Comparison of ENCODE assay signal across 23 cellular contexts in genomic region chr6:160979063-160979708, GRCh38. TPM values are rescaled to one million over a fixed set of nuclear protein-coding genes. Genes with fewer than 3 reads are reported as not detected.
A peak's percentile ranks its signal among the peaks of the same experiment; 100 is the strongest.
DNase-seq lines count a peak whose midpoint lies in the region; ATAC-seq, FAIRE-seq and TF ChIP-seq lines count a peak whose summit lies in the region.
"Had no signal": no experiment of that assay in that cellular context is flagged by ENCODE, and none has a peak within 500 bp of the region (broad histone marks: within the 10 kb centered on the region; RNA-seq: fewer than 3 reads in every experiment).

No MANE protein-coding gene starts in this region.

- no peaks in the 10 kb centered on the region for H3K79me2 ChIP-seq in K562 (ENCODE audit: control insufficient read depth, insufficient read depth, low read length)

- intact Hi-C loops in right cardiac atrium (cut with DNase I): no loop called here
- intact Hi-C loops in heart right ventricle (cut with DNase I): no loop called here
- intact Hi-C loops in K562 (cut with micrococcal nuclease): no loop called here
- intact Hi-C loops in left lung (cut with DNase I): no loop called here

- POLR2A ChIA-PET in K562 (lab: Yijun Ruan, JAX): no interaction called here

- H3K4me2 ChIP-seq in K562 (ENCODE audit: insufficient read depth, low read length): no peak overlapping the region

- H2AFZ ChIP-seq in K562 (ENCODE audit: low read depth, low read length): no peak overlapping the region

- no peaks in the 10 kb centered on the region for H3K9me1 ChIP-seq in K562 (ENCODE audit: control insufficient read depth, insufficient read depth, low read length)

- H3K9ac ChIP-seq in K562 (ENCODE audit: insufficient read depth in 1 of 2, low read depth in 2 of 2, low read length in 2 of 2): no peak overlapping the region

- in situ Hi-C loops in K562 (cut with MboI): no loop called here

- no peak for TF ChIP-seq EP300 in K562 (IDR thresholded peaks at IDR 0.05; ENCODE audit: low read length)

- no peak for TF ChIP-seq RAD21 in K562 (CRISPR knock-in tag; conservative IDR thresholded peaks at IDR 0.05 in 1 of 2, IDR thresholded peaks at IDR 0.05 in 1 of 2)

- H3K4me1 ChIP-seq in right cardiac atrium (ENCODE audit: control insufficient read depth, insufficient read depth, low read length) (no peaks in the 10 kb centered on the region), heart right ventricle (peaks cover 0 to 21% (median 12%) of the 10 kb centered on the region in 9 donors), K562 (replicated peaks in 1 of 2; ENCODE audit: control insufficient read depth in 2 of 2, insufficient read depth in 2 of 2, low read length in 2 of 2) (peaks cover 0 to 6% of the 10 kb centered on the region in 2 experiments; a peak in 3 of 5 replicates), left lung (no peaks in the 10 kb centered on the region)

- DNase-seq in right cardiac atrium (no peak), heart right ventricle (no peak), K562 (ENCODE audit: extremely low read depth in 1 of 4, low spot score in 3 of 4) (no peak), left lung (no peak), NCI-H1092 treated with DMSO at 0.1 percent for 48 hours (lab: John Stamatoyannopoulos, UW) (no peak), ureter (ENCODE audit: low spot score) (no peak)
- DNase-seq: ACHN; activated CD4-positive, alpha-beta T cell treated with anti-CD3 and anti-CD28 coated beads, Interleukin-2, amount 10 ng/mL, durations not matched to agents 7 days and 5 days; activated naive CD4-positive, alpha-beta T cell treated with anti-CD3 and anti-CD28 coated beads, Interleukin-2, amount 50 U/mL, for 16 hours; brain microvascular endothelial cell; COR-L47; dorsolateral prefrontal cortex; foreskin melanocyte; GDM1; GOT3; NCI-H2081; NCI-H510A treated with DMSO at 0.1 percent for 48 hours; spleen; trophoblast cell had no signal

- H3K27ac ChIP-seq in right cardiac atrium (ENCODE audit: low read length): no peak overlapping the region
- H3K27ac ChIP-seq in heart right ventricle: no peak overlapping the region
- H3K27ac ChIP-seq in K562 (ENCODE audit: extremely low read depth, low read depth, low read length): no peak overlapping the region
- no peak overlapping the region for H3K27ac ChIP-seq in left lung
- H3K27ac ChIP-seq: brain microvascular endothelial cell, dorsolateral prefrontal cortex, spleen had no signal

- peak; percentile 29 to 59 for ATAC-seq in right cardiac atrium
- ATAC-seq in heart right ventricle: no peak
- ATAC-seq in K562: peak; percentile 38; the same call in 1 of the 3 replicates
- ATAC-seq in left lung: peak; percentile 66
- ATAC-seq in HG02981 (IDR thresholded peaks at IDR 0.05; ENCODE audit: unreplicated experiment): no peak
- ATAC-seq in HG02678 (IDR thresholded peaks at IDR 0.05; ENCODE audit: unreplicated experiment): no peak
- ATAC-seq: left lobe of liver; stimulated activated effector memory CD8-positive, alpha-beta T cell treated with anti-CD3 and anti-CD28 coated beads, Interleukin-12 subunit alpha, Interleukin-12 subunit beta, amount 100 ng/mL, for 72 hours had no signal

- TF ChIP-seq POLR2A in K562 (conservative IDR thresholded peaks at IDR 0.05): no peak

- H3K36me3 ChIP-seq in heart right ventricle (no peaks in the 10 kb centered on the region), K562 (ENCODE audit: control insufficient read depth, insufficient read depth, low read length) (no peaks in the 10 kb centered on the region), left lung (no peaks in the 10 kb centered on the region)
- H3K36me3 ChIP-seq: brain microvascular endothelial cell, spleen had no signal

- TF ChIP-seq CTCF in heart right ventricle (IDR thresholded peaks at IDR 0.05) (no peak), K562 (IDR thresholded peaks at IDR 0.05 in 2 of 3, conservative IDR thresholded peaks at IDR 0.05 in 1 of 3; ENCODE audit: insufficient read depth in 2 of 3, low read depth in 1 of 3, low read length in 3 of 3) (no peak), left lung (IDR thresholded peaks at IDR 0.05) (no peak)

- H3K4me3 ChIP-seq in right cardiac atrium (ENCODE audit: low read length): no peak overlapping the region
- H3K4me3 ChIP-seq in heart right ventricle: no peak overlapping the region
- no peak overlapping the region for H3K4me3 ChIP-seq in K562
- H3K4me3 ChIP-seq in left lung: no peak overlapping the region
- H3K4me3 ChIP-seq: dorsolateral prefrontal cortex, spleen had no signal

- FAIRE-seq in K562 (lab: Jason Lieb, UNC): no peak

- no TSS peak for BruUV-seq in K562 (replicated peaks; lab: Mats Ljungman, UMichigan)

- 60% methylated on average over 8 of the region's 8 CpGs for WGBS in right cardiac atrium
- 69 to 72% methylated on average over 8 of the region's 8 CpGs for WGBS in heart right ventricle, 2 donors
- WGBS in K562 (ENCODE audit: insufficient coverage, low coverage, missing lambda C conversion rate): 38% methylated on average over 8 of the region's 8 CpGs

- H3K27me3 ChIP-seq in right cardiac atrium (ENCODE audit: control insufficient read depth, insufficient read depth) (no peaks in the 10 kb centered on the region), heart right ventricle (no peaks in the 10 kb centered on the region), K562 (ENCODE audit: control insufficient read depth in 2 of 2, insufficient read depth in 2 of 2, low read length in 2 of 2) (peaks cover 0 to 3% of the 10 kb centered on the region in 2 experiments; a peak in 1 of 5 replicates), left lung (no peaks in the 10 kb centered on the region)
- H3K27me3 ChIP-seq: brain microvascular endothelial cell, dorsolateral prefrontal cortex, spleen had no signal

- H4K20me1 ChIP-seq in K562 (replicated peaks; ENCODE audit: control insufficient read depth, insufficient read depth, low read length): no peaks in the 10 kb centered on the region

- no peaks in the 10 kb centered on the region for H3K9me3 ChIP-seq in right cardiac atrium (ENCODE audit: control insufficient read depth, low read length)
- H3K9me3 ChIP-seq in heart right ventricle: peaks cover 0 to 14% (median 0%) of the 10 kb centered on the region in 11 donors
- H3K9me3 ChIP-seq in K562 (replicated peaks; ENCODE audit: control insufficient read depth, insufficient read depth, low read depth, low read length): peaks cover 7% of the 10 kb centered on the region
- peaks cover 0 to 10% of the 10 kb centered on the region in 2 donors for H3K9me3 ChIP-seq in left lung

- CTCF ChIA-PET in K562 (lab: Yijun Ruan, JAX; ENCODE audit: low intra/inter-chr PET ratio): no interaction called here

TF ChIP-seq in K562, 482 proteins besides CTCF, POLR2A, EP300 and RAD21:
- peak; percentile 57 for TF ChIP-seq TEAD4 (IDR thresholded peaks at IDR 0.05; ENCODE audit: low read length)
- TF ChIP-seq TEAD4 (CRISPR knock-in tag; IDR thresholded peaks at IDR 0.05; ENCODE audit: borderline replicate concordance): no peak
- no peak for TF ChIP-seq XRCC4 (IDR thresholded peaks at IDR 0.05; ENCODE audit: extremely low read depth, insufficient read depth, insufficient read length)
- peak; percentile 26; the same call in 1 of the 2 replicates for TF ChIP-seq CBFA2T3 (IDR thresholded peaks at IDR 0.05)

RNA-seq across cellular contexts. Expression of gene MAP3K4, which starts 12.4 kb away (rescaled TPM):
- total RNA-seq in right cardiac atrium: 10 to 100 TPM; 28.0 to 42.3 (median 33.7) TPM
- 11.8 TPM for polyA plus RNA-seq in right cardiac atrium
- total RNA-seq in heart right ventricle: 10 to 100 TPM; 25.2 to 50.2 (median 32.5) TPM
- 10 to 100 TPM; 10.5 to 13.5 TPM for polyA plus RNA-seq in heart right ventricle
- total RNA-seq in K562 (2011; cell fraction: chromatin; rRNA removed; ENCODE audit: low replicate concordance): 89.3 and 263 TPM in 2 replicates
- total RNA-seq in K562 (2011; cell fraction: nucleolus; rRNA removed): 37.0 and 55.8 TPM in 2 replicates
- 93.4 and 112 TPM in 2 replicates for total RNA-seq in K562 (2011; cell fraction: nucleoplasm; rRNA removed)
- 47.3 and 48.9 TPM in 2 replicates for total RNA-seq in K562 (2014; rRNA removed)
- total RNA-seq in K562 (2014; rRNA removed; fragmentation: Illumina TruSeq; extraction: Trizol): 60.0 and 68.2 TPM in 2 replicates
- 60.3 and 62.6 TPM in 2 replicates for total RNA-seq in K562 (2015; rRNA removed; fragmentation: Illumina TruSeq; extraction: Trizol)
- total RNA-seq in K562 (2021): 74.2 and 77.2 TPM in 2 replicates
- 39.0 and 45.1 TPM in 2 replicates for polyA plus RNA-seq in K562 (2011; rRNA removed)
- polyA plus RNA-seq in K562 (2011; cell fraction: cytosol; rRNA removed): 16.5 and 25.0 TPM in 2 replicates
- polyA plus RNA-seq in K562 (2011; cell fraction: nucleus; rRNA removed): 109 and 122 TPM in 2 replicates
- polyA plus RNA-seq in K562 (2012): 24.3 and 31.1 TPM in 2 replicates
- polyA plus RNA-seq in K562 (2014; fragmentation: Illumina TruSeq; extraction: Trizol): 39.4 and 51.8 TPM in 2 replicates
- 10 to 100 TPM; 21.0 to 24.0 TPM for polyA plus RNA-seq in K562 (2014; fragmentation: Nextera tagmentation; extraction: Ambion mirVana)
- 40.6 and 44.9 TPM in 2 replicates for polyA plus RNA-seq in K562 (2014; rRNA removed)
- polyA minus RNA-seq in K562 (2011; rRNA and poly(A)+ RNA removed): 96.3 and 107 TPM in 2 replicates
- 24.5 and 37.7 TPM in 2 replicates for polyA minus RNA-seq in K562 (2011; cell fraction: cytosol; rRNA and poly(A)+ RNA removed)
- 86.0 and 138 TPM in 2 replicates for polyA minus RNA-seq in K562 (2011; cell fraction: nucleus; rRNA and poly(A)+ RNA removed)
- total RNA-seq in left lung: 10 to 100 TPM; 35.6 to 47.5 TPM
- total RNA-seq in ureter: 89.8 TPM

Comparison
In these comparisons a context has a peak if more than half of its experiments do, and no peak if none do; other contexts are left out.
1. ATAC-seq: peak in right cardiac atrium (2 of 2), K562 (single experiment) and left lung (single experiment); none in heart right ventricle (0 of 8), HG02981 (single experiment) and HG02678 (single experiment).